2 cellular contexts compared by ENCODE assay signal in the genomic region with DNA sequence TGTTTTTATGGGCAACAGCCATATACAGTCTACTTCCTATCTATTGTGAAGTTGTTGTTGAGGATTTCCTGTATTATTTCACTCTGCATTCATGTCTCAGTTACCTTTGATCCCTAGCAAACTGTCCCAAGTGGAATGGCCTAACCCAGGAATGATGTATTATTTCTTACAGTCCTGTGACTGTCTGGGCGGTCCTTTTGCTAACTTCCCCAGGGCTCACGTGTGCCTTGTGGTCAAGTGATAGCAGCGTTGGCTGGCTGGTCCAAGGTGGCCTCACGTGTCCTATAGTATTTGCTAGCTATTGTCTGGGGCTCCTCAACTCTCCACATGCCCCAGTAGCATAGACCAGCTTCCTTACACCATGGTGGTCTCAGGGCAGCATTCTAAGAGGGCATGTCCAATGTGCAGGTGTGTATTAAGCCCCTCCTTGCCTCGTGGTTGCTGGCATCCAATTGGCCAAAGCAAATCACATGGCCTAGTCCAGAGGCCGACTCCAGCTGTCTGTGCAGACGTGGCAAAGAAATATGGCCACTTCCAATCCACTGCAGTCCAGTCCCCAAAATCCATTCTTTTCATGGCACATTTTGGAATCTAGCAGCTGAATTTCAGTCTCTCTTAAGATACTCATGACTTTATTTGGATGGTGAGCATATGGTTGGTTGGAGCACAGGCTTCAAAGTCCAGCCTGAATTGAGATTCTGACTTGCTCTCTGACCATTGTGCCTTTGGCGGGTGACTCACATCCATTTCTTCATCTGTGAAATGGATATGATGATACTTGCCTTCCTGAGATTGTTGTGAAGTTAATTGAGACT.
TF ChIP-seq lines count a peak whose summit lies in the region.

No MANE protein-coding gene starts in this region.

TF ChIP-seq in IMR-90, 13 proteins besides CTCF, POLR2A, EP300 and RAD21:
- TF ChIP-seq, protein P1, sequence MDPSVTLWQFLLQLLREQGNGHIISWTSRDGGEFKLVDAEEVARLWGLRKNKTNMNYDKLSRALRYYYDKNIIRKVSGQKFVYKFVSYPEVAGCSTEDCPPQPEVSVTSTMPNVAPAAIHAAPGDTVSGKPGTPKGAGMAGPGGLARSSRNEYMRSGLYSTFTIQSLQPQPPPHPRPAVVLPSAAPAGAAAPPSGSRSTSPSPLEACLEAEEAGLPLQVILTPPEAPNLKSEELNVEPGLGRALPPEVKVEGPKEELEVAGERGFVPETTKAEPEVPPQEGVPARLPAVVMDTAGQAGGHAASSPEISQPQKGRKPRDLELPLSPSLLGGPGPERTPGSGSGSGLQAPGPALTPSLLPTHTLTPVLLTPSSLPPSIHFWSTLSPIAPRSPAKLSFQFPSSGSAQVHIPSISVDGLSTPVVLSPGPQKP (IDR thresholded peaks at IDR 0.05; ENCODE audit: borderline replicate concordance, low read depth, low read length) = no peak
- TF ChIP-seq CHD1 (IDR thresholded peaks at IDR 0.05; ENCODE audit: low read depth, low read length) (no peak), MAZ (IDR thresholded peaks at IDR 0.05; ENCODE audit: borderline replicate concordance, low read depth, low read length) (no peak), MXI1 (IDR thresholded peaks at IDR 0.05; ENCODE audit: borderline replicate concordance, low read depth, low read length) (no peak), CEBPB (IDR thresholded peaks at IDR 0.05; ENCODE audit: low read depth, low read length) (0 out of 2 replicates have a peak, but pooled peaks have one; percentile 10)

TF ChIP-seq in endothelial cell of umbilical vein, 7 proteins besides CTCF, POLR2A, EP300 and RAD21:
- TF ChIP-seq EZH2 (IDR thresholded peaks at IDR 0.05; ENCODE audit: borderline replicate concordance, low read depth, low read length, severe bottlenecking) = no peak
- TF ChIP-seq, protein P2, sequence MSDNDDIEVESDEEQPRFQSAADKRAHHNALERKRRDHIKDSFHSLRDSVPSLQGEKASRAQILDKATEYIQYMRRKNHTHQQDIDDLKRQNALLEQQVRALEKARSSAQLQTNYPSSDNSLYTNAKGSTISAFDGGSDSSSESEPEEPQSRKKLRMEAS (IDR thresholded peaks at IDR 0.05; ENCODE audit: insufficient read depth, insufficient read length) = peak; percentile 77
- no peak for TF ChIP-seq MYC (IDR thresholded peaks at IDR 0.05; ENCODE audit: low read depth, low read length)
- TF ChIP-seq POLR2AphosphoS5 (IDR thresholded peaks at IDR 0.05; ENCODE audit: insufficient read depth, low read depth, low read length) = peak; percentile 86
- TF ChIP-seq GATA2 (IDR thresholded peaks at IDR 0.05; ENCODE audit: insufficient read depth, insufficient read length, low read depth, low read length) = peak; percentile 34
- peak; percentile 37 for TF ChIP-seq JUN (IDR thresholded peaks at IDR 0.05; ENCODE audit: borderline replicate concordance, insufficient read depth, insufficient read length, low read depth)
- peak; percentile 52 for TF ChIP-seq FOS (IDR thresholded peaks at IDR 0.05; ENCODE audit: borderline replicate concordance, insufficient read depth, low read length)
